Comparison of ENCODE assay signal across 13 cellular contexts in genomic region chr7:47186316-47186715, GRCh38.
A peak's percentile ranks its signal among the peaks of the same experiment; 100 is the strongest.
DNase-seq lines count a peak whose midpoint lies in the region; ATAC-seq and TF ChIP-seq lines count a peak whose summit lies in the region.
"Had no signal": no experiment of that assay in that cellular context is flagged by ENCODE, and none has a peak within 500 bp of the region (broad histone marks: within the 10 kb centered on the region; RNA-seq: fewer than 3 reads in every experiment).

No MANE protein-coding gene starts in this region.

- H3K27me3 Mint-ChIP-seq in naive thymus-derived CD4-positive, alpha-beta T cell: peaks cover 0 to 11% (median 3%) of the 10 kb centered on the region in 5 donors
- no peaks in the 10 kb centered on the region for H3K27me3 Mint-ChIP-seq in WTC11 (ENCODE audit: low read depth)
- no peaks in the 10 kb centered on the region for H3K27me3 Mint-ChIP-seq in activated naive CD8-positive, alpha-beta T cell treated with anti-CD3 and anti-CD28 coated beads for 36 hours

- H3K4me3 Mint-ChIP-seq in naive thymus-derived CD4-positive, alpha-beta T cell: no peak overlapping the region
- no peak overlapping the region for H3K4me3 Mint-ChIP-seq in WTC11
- no peak overlapping the region for H3K4me3 Mint-ChIP-seq in activated naive CD8-positive, alpha-beta T cell treated with anti-CD3 and anti-CD28 coated beads for 36 hours
- H3K4me3 Mint-ChIP-seq: activated T-helper 1 cell treated with anti-CD3 and anti-CD28 coated beads, Interleukin-12 subunit alpha, Interleukin-12 subunit beta, Interleukin-2, Interleukin-4 antibody, amounts not matched to agents 30 ng/mL and 10 ng/mL and 1 ng/mL, durations not matched to agents 14 hours and 24 hours and 36 hours; natural killer cell had no signal

- H3K9me3 ChIP-seq in naive thymus-derived CD4-positive, alpha-beta T cell (ENCODE audit: control insufficient read depth in 2 of 3, low read length in 3 of 3): no peaks in the 10 kb centered on the region
- H3K9me3 ChIP-seq in SJCRH30 (replicated peaks): no peaks in the 10 kb centered on the region

- intact Hi-C loops in naive thymus-derived CD4-positive, alpha-beta T cell (cut with micrococcal nuclease): loop anchor here in 1 of 2 donors (10.0 kb wide), 1 partner anchor 1272 kb away; no protein-coding TSS in a partner anchor

- DNase-seq in naive thymus-derived CD4-positive, alpha-beta T cell: no peak
- DNase-seq in SJCRH30 (no peak), WTC11 (ENCODE audit: low spot score) (no peak), NCI-H1417 (lab: John Stamatoyannopoulos, UW) (no peak)
- DNase-seq in activated naive CD8-positive, alpha-beta T cell treated with anti-CD3 and anti-CD28 coated beads for 36 hours: no peak
- DNase-seq: EL; natural killer cell; NCI-H2081 treated with DMSO at 0.1 percent for 48 hours; stimulated activated CD4-positive, alpha-beta T cell treated with anti-CD3 and anti-CD28 coated beads, Interleukin-2, amount 100 ng/mL, for 48 hours had no signal

- H3K4me1 ChIP-seq in naive thymus-derived CD4-positive, alpha-beta T cell (ENCODE audit: control insufficient read depth in 2 of 2, insufficient read depth in 2 of 2, low read length in 2 of 2): no peaks in the 10 kb centered on the region
- no peaks in the 10 kb centered on the region for H3K4me1 ChIP-seq in SJCRH30

- H3K36me3 Mint-ChIP-seq in naive thymus-derived CD4-positive, alpha-beta T cell: no peaks in the 10 kb centered on the region
- H3K36me3 Mint-ChIP-seq in WTC11: no peaks in the 10 kb centered on the region
- H3K36me3 Mint-ChIP-seq in activated naive CD8-positive, alpha-beta T cell treated with anti-CD3 and anti-CD28 coated beads for 36 hours: no peaks in the 10 kb centered on the region
- H3K36me3 Mint-ChIP-seq: natural killer cell had no signal

- peaks cover 0 to 2% (median 0%) of the 10 kb centered on the region in 11 donors for H3K9me3 Mint-ChIP-seq in naive thymus-derived CD4-positive, alpha-beta T cell
- no peaks in the 10 kb centered on the region for H3K9me3 Mint-ChIP-seq in WTC11
- no peaks in the 10 kb centered on the region for H3K9me3 Mint-ChIP-seq in activated naive CD8-positive, alpha-beta T cell treated with anti-CD3 and anti-CD28 coated beads for 36 hours
- H3K9me3 Mint-ChIP-seq: activated T-helper 1 cell treated with anti-CD3 and anti-CD28 coated beads, Interleukin-12 subunit alpha, Interleukin-12 subunit beta, Interleukin-2, Interleukin-4 antibody, amounts not matched to agents 30 ng/mL and 10 ng/mL and 1 ng/mL, durations not matched to agents 14 hours and 24 hours and 36 hours; natural killer cell had no signal

- CTCF ChIA-PET in naive thymus-derived CD4-positive, alpha-beta T cell (lab: Charles Lee): no interaction called here
- CTCF ChIA-PET in WTC11 (lab: Charles Lee): no interaction called here

- TF ChIP-seq CTCF in WTC11 (IDR thresholded peaks at IDR 0.05): no peak

- no peak overlapping the region for H3K4me3 ChIP-seq in naive thymus-derived CD4-positive, alpha-beta T cell (ENCODE audit: low read length)
- H3K4me3 ChIP-seq in SJCRH30: no peak overlapping the region

- no peak overlapping the region for H3K27ac Mint-ChIP-seq in naive thymus-derived CD4-positive, alpha-beta T cell
- H3K27ac Mint-ChIP-seq in WTC11: no peak overlapping the region
- H3K27ac Mint-ChIP-seq in activated naive CD8-positive, alpha-beta T cell treated with anti-CD3 and anti-CD28 coated beads for 36 hours: no peak overlapping the region
- H3K27ac Mint-ChIP-seq: activated T-helper 1 cell treated with anti-CD3 and anti-CD28 coated beads, Interleukin-12 subunit alpha, Interleukin-12 subunit beta, Interleukin-2, Interleukin-4 antibody, amounts not matched to agents 30 ng/mL and 10 ng/mL and 1 ng/mL, durations not matched to agents 14 hours and 24 hours and 36 hours; natural killer cell had no signal

- H3K36me3 ChIP-seq in naive thymus-derived CD4-positive, alpha-beta T cell (ENCODE audit: control insufficient read depth in 2 of 3, insufficient read depth in 3 of 3, low read length in 3 of 3): no peaks in the 10 kb centered on the region
- no peaks in the 10 kb centered on the region for H3K36me3 ChIP-seq in SJCRH30

- no peaks in the 10 kb centered on the region for H3K27me3 ChIP-seq in naive thymus-derived CD4-positive, alpha-beta T cell (ENCODE audit: control insufficient read depth in 2 of 2, insufficient read depth in 2 of 2, low read length in 2 of 2)
- no peaks in the 10 kb centered on the region for H3K27me3 ChIP-seq in SJCRH30

- POLR2A ChIA-PET in naive thymus-derived CD4-positive, alpha-beta T cell (lab: Charles Lee): no interaction called here
- POLR2A ChIA-PET in WTC11 (lab: Charles Lee): no interaction called here

- no peak overlapping the region for H3K27ac ChIP-seq in naive thymus-derived CD4-positive, alpha-beta T cell (ENCODE audit: low read depth, low read length)
- no peak overlapping the region for H3K27ac ChIP-seq in SJCRH30

- ATAC-seq in GM18907 (IDR thresholded peaks at IDR 0.05; ENCODE audit: unreplicated experiment): peak; percentile 94
- peak; percentile 78 for ATAC-seq in GM21737 (IDR thresholded peaks at IDR 0.05; ENCODE audit: unreplicated experiment)
- ATAC-seq in HG03469 (IDR thresholded peaks at IDR 0.05; ENCODE audit: unreplicated experiment): peak; percentile 80
- ATAC-seq in naive thymus-derived CD4-positive, alpha-beta T cell: peak; percentile 58
- ATAC-seq in WTC11: no peak
- ATAC-seq: natural killer cell had no signal

- H3K4me1 Mint-ChIP-seq in naive thymus-derived CD4-positive, alpha-beta T cell: no peaks in the 10 kb centered on the region
- H3K4me1 Mint-ChIP-seq in WTC11: peaks cover 5% of the 10 kb centered on the region; the same call in 1 of the 2 replicates
- H3K4me1 Mint-ChIP-seq in activated naive CD8-positive, alpha-beta T cell treated with anti-CD3 and anti-CD28 coated beads for 36 hours: no peaks in the 10 kb centered on the region
- H3K4me1 Mint-ChIP-seq: natural killer cell had no signal

TF ChIP-seq in WTC11, 78 proteins besides CTCF, POLR2A, EP300 and RAD21 (continues in another document):
- TF ChIP-seq NFE2L1 (CRISPR knock-in tag; IDR thresholded peaks at IDR 0.05) (no peak), MYBL2 (CRISPR knock-in tag; IDR thresholded peaks at IDR 0.05) (no peak), NR2C2 (CRISPR knock-in tag; IDR thresholded peaks at IDR 0.05) (no peak), NFYB (CRISPR knock-in tag; conservative IDR thresholded peaks at IDR 0.05; ENCODE audit: low read depth) (no peak), STAT6 (CRISPR knock-in tag; conservative IDR thresholded peaks at IDR 0.05; ENCODE audit: low read depth) (no peak), CREB1 (CRISPR knock-in tag; IDR thresholded peaks at IDR 0.05) (no peak), ZNF317 (CRISPR knock-in tag; IDR thresholded peaks at IDR 0.05; ENCODE audit: borderline replicate concordance, low read depth) (no peak), FOXP1 (CRISPR knock-in tag; IDR thresholded peaks at IDR 0.05; ENCODE audit: borderline replicate concordance) (no peak), MLX (CRISPR knock-in tag; IDR thresholded peaks at IDR 0.05) (no peak)
- TF ChIP-seq, protein P1, sequence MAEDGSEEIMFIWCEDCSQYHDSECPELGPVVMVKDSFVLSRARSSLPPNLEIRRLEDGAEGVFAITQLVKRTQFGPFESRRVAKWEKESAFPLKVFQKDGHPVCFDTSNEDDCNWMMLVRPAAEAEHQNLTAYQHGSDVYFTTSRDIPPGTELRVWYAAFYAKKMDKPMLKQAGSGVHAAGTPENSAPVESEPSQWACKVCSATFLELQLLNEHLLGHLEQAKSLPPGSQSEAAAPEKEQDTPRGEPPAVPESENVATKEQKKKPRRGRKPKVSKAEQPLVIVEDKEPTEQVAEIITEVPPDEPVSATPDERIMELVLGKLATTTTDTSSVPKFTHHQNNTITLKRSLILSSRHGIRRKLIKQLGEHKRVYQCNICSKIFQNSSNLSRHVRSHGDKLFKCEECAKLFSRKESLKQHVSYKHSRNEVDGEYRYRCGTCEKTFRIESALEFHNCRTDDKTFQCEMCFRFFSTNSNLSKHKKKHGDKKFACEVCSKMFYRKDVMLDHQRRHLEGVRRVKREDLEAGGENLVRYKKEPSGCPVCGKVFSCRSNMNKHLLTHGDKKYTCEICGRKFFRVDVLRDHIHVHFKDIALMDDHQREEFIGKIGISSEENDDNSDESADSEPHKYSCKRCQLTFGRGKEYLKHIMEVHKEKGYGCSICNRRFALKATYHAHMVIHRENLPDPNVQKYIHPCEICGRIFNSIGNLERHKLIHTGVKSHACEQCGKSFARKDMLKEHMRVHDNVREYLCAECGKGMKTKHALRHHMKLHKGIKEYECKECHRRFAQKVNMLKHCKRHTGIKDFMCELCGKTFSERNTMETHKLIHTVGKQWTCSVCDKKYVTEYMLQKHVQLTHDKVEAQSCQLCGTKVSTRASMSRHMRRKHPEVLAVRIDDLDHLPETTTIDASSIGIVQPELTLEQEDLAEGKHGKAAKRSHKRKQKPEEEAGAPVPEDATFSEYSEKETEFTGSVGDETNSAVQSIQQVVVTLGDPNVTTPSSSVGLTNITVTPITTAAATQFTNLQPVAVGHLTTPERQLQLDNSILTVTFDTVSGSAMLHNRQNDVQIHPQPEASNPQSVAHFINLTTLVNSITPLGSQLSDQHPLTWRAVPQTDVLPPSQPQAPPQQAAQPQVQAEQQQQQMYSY (CRISPR knock-in tag; IDR thresholded peaks at IDR 0.05): no peak
